Comparison of ENCODE assay signal across 6 cellular contexts in the genomic region with DNA sequence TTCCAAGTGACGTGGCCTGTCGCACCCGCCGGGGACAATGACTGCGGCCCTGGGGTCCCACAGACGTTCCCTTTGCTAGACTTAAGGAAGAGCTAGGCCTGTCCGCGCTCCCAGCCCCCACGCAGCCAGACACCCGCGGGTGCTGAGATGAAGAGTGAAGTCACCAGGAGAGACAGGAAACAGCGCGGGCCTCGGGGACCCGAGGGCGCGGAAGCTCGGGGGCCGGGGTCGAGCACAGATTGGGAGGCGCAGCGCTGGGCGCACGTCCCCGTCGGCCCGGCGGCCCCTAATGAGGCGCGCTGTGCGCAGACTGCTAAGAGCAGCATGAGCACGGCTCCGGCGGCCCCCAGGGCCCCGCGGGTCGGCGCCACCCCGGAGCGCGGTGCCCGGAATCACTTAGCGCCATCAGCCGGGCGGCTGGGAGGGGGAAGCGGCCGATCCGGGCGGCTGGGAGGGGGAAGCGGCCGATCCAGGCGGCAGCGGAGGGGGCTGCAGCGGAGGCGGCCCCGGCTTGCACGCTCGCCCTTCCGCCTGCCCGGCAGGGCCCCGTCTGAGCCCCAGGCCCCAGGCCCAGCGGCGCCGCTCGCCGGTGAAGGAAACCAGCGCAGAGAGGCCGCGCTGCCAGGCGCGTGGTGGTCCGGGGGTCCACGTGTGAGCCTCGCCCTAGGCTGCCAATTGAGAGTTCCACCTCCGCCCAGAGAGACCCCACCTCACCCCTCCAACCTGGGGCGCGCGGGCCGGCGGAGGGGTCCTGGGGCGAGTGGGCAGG. TPM values are rescaled to one million over a fixed set of nuclear protein-coding genes. Genes with fewer than 3 reads are reported as not detected.
DNase-seq lines count a peak whose midpoint lies in the region; ATAC-seq and TF ChIP-seq lines count a peak whose summit lies in the region.

No MANE protein-coding gene starts in this region.

- intact Hi-C loops in sciatic nerve (cut with DNase I) = no loop called here

- POLR2A ChIA-PET in HEK293T (lab: Yijun Ruan, JAX) = no interaction called here

- peaks cover 5% of the 10 kb centered on the region for H3K36me3 Mint-ChIP-seq in central memory CD8-positive, alpha-beta T cell (ENCODE audit: insufficient read depth)

- CTCF ChIA-PET in HEK293T (lab: Yijun Ruan, JAX) = no interaction called here

- peaks cover 60% of the 10 kb centered on the region for H3K27me3 Mint-ChIP-seq in central memory CD8-positive, alpha-beta T cell

- no peaks in the 10 kb centered on the region for H3K9me3 Mint-ChIP-seq in central memory CD8-positive, alpha-beta T cell

- peaks cover 6% of the 10 kb centered on the region for H3K4me1 Mint-ChIP-seq in central memory CD8-positive, alpha-beta T cell

- ATAC-seq in central memory CD8-positive, alpha-beta T cell (replicated peaks; ENCODE audit: extremely low read depth, poor library complexity, severe bottlenecking) = peak; percentile 39
- ATAC-seq in sciatic nerve (peak; percentile 56), HG03354 (IDR thresholded peaks at IDR 0.05; ENCODE audit: poor library complexity, severe bottlenecking, unreplicated experiment) (no peak), HG03342 (IDR thresholded peaks at IDR 0.05; ENCODE audit: unreplicated experiment) (no peak)

- DNase-seq in KBM-7 (peak; percentile 88), sciatic nerve (ENCODE audit: low spot score) (no peak), HEK293T (ENCODE audit: extremely low spot score) (no peak)
- DNase-seq in central memory CD8-positive, alpha-beta T cell (ENCODE audit: low spot score in 2 of 2) = no peak

- peak overlapping the region; percentile 74 for H3K4me3 Mint-ChIP-seq in central memory CD8-positive, alpha-beta T cell

- in situ Hi-C loops in KBM-7 (cut with MboI; ENCODE audit: low pct_unique_long_range_greater_than_20kb, low sequenced_read_pairs) = no loop called here

- peak overlapping the region; percentile 85 for H3K27ac Mint-ChIP-seq in central memory CD8-positive, alpha-beta T cell (ENCODE audit: low read depth)

TF ChIP-seq in HEK293T, 16 proteins besides CTCF, POLR2A, EP300 and RAD21:
- TF ChIP-seq BHLHE40 (IDR thresholded peaks at IDR 0.05; ENCODE audit: borderline replicate concordance) = no peak
- TF ChIP-seq SP1 (IDR thresholded peaks at IDR 0.05) = no peak
- TF ChIP-seq ZNF384 (IDR thresholded peaks at IDR 0.05) = no peak
- TF ChIP-seq, protein P1, sequence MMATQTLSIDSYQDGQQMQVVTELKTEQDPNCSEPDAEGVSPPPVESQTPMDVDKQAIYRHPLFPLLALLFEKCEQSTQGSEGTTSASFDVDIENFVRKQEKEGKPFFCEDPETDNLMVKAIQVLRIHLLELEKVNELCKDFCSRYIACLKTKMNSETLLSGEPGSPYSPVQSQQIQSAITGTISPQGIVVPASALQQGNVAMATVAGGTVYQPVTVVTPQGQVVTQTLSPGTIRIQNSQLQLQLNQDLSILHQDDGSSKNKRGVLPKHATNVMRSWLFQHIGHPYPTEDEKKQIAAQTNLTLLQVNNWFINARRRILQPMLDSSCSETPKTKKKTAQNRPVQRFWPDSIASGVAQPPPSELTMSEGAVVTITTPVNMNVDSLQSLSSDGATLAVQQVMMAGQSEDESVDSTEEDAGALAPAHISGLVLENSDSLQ (IDR thresholded peaks at IDR 0.05) = no peak
- no peak for TF ChIP-seq L3MBTL2 (conservative IDR thresholded peaks at IDR 0.05)
- TF ChIP-seq HDGF (IDR thresholded peaks at IDR 0.05; ENCODE audit: borderline replicate concordance) = no peak
- no peak for TF ChIP-seq NFRKB (IDR thresholded peaks at IDR 0.05)
- TF ChIP-seq LEF1 (IDR thresholded peaks at IDR 0.05; ENCODE audit: borderline replicate concordance) = no peak
- TF ChIP-seq CTBP1 (IDR thresholded peaks at IDR 0.05; ENCODE audit: borderline replicate concordance) = no peak
- no peak for TF ChIP-seq ELF4 (IDR thresholded peaks at IDR 0.05)
- no peak for TF ChIP-seq FOXK2 (IDR thresholded peaks at IDR 0.05)
- no peak for TF ChIP-seq SUZ12 (IDR thresholded peaks at IDR 0.05)
- no peak for TF ChIP-seq TARDBP (IDR thresholded peaks at IDR 0.05)
- TF ChIP-seq FOXA1 (IDR thresholded peaks at IDR 0.05) = no peak
- no peak for TF ChIP-seq FOXM1 (IDR thresholded peaks at IDR 0.05; ENCODE audit: borderline replicate concordance)
- TF ChIP-seq ARNT (IDR thresholded peaks at IDR 0.05) = no peak

RNA-seq across cellular contexts. Expression of gene AVP, which starts 8.3 kb away (rescaled TPM):
- not detected for total RNA-seq in sciatic nerve

RNA-seq across cellular contexts. Expression of gene OXT, which starts 21.4 kb away (rescaled TPM):
- not detected for total RNA-seq in sciatic nerve

RNA-seq across cellular contexts. Expression of gene MRPS26, which starts 46.9 kb away (rescaled TPM):
- total RNA-seq in sciatic nerve = 29.6 TPM

RNA-seq across cellular contexts. Expression of gene GNRH2, which starts 49.4 kb away (rescaled TPM):
- not detected for total RNA-seq in sciatic nerve

Comparison
In these comparisons a context has a peak if more than half of its experiments do, and no peak if none do; other contexts are left out.
1. ATAC-seq: peak in central memory CD8-positive, alpha-beta T cell (single experiment) and sciatic nerve (single experiment); none in HG03354 (single experiment) and HG03342 (single experiment).